In genomic region chr4:85677286-85677685, GRCh38 we compare ENCODE assay signal across 17 cellular contexts.
DNase-seq lines count a peak whose midpoint lies in the region; ATAC-seq and TF ChIP-seq lines count a peak whose summit lies in the region.
"Had no signal": no experiment of that assay in that cellular context is flagged by ENCODE, and none has a peak within 500 bp of the region (broad histone marks: within the 10 kb centered on the region; RNA-seq: fewer than 3 reads in every experiment).

No MANE protein-coding gene starts in this region.

- H3K9me3 ChIP-seq in gastrocnemius medialis: no peaks in the 10 kb centered on the region
- H3K9me3 ChIP-seq: pancreas, SJCRH30, thoracic aorta had no signal

- H3K36me3 ChIP-seq in gastrocnemius medialis: no peaks in the 10 kb centered on the region
- H3K36me3 ChIP-seq: pancreas, thoracic aorta had no signal

- H3K27me3 ChIP-seq in gastrocnemius medialis: no peaks in the 10 kb centered on the region
- H3K27me3 ChIP-seq: foreskin keratinocyte, pancreas, SJCRH30 had no signal

- H3K4me3 ChIP-seq in gastrocnemius medialis: no peak overlapping the region
- H3K4me3 ChIP-seq: pancreas, SJCRH30, skin epidermis, thoracic aorta had no signal

- in situ Hi-C loops in gastrocnemius medialis (cut with MboI; ENCODE audit: low sequenced_read_pairs in 4 of 4): no loop called here

- DNase-seq in Daoy (ENCODE audit: low read depth) (peak; percentile 2), NCI-H1105 (lab: John Stamatoyannopoulos, UW) (peak; percentile 58), amniotic epithelial cell (ENCODE audit: low read depth) (peak; percentile 67), left kidney (ENCODE audit: low read depth, low spot score) (peak; percentile 35), NCI-H82 (lab: John Stamatoyannopoulos, UW) (no peak), gastrocnemius medialis (no peak), cerebellar nuclear complex (lab: John Stamatoyannopoulos, UW) (no peak)
- DNase-seq: activated CD4-positive, alpha-beta T cell treated with anti-CD3 and anti-CD28 coated beads, Interleukin-2, amount 50 U/mL, for 1 hour; activated T-cell treated with anti-CD3 and anti-CD28 coated beads, Interleukin-2, amount 50 U/mL, for 24 hours; effector CD8-positive, alpha-beta T cell; foreskin keratinocyte; HFFc6; pancreas; SJCRH30 had no signal

- no peak for ATAC-seq in gastrocnemius medialis
- ATAC-seq in HG03139 (IDR thresholded peaks at IDR 0.05; ENCODE audit: unreplicated experiment): no peak
- ATAC-seq: foreskin keratinocyte, pancreas had no signal

- intact Hi-C loops in gastrocnemius medialis (cut with DNase I; ENCODE audit: low total_unique reads): no loop called here

- no peaks in the 10 kb centered on the region for H3K4me1 ChIP-seq in gastrocnemius medialis
- H3K4me1 ChIP-seq: foreskin keratinocyte, pancreas had no signal

- H3K27ac ChIP-seq in gastrocnemius medialis: no peak overlapping the region
- H3K27ac ChIP-seq: foreskin keratinocyte, pancreas, SJCRH30, thoracic aorta had no signal

- no peak for TF ChIP-seq POLR2A in gastrocnemius medialis (IDR thresholded peaks at IDR 0.05)

- TF ChIP-seq CTCF in gastrocnemius medialis (IDR thresholded peaks at IDR 0.05 in 4 of 5, conservative IDR thresholded peaks at IDR 0.05 in 1 of 5): no peak

Comparison
In these comparisons a context has a peak if more than half of its experiments do, and no peak if none do; other contexts are left out.
1. DNase-seq: peak in Daoy (single experiment), NCI-H1105 (single experiment), amniotic epithelial cell (single experiment) and left kidney (single experiment); none in NCI-H82 (single experiment), gastrocnemius medialis (0 of 2) and cerebellar nuclear complex (0 of 2).